8 cellular contexts compared by ENCODE assay signal in the genomic region with DNA sequence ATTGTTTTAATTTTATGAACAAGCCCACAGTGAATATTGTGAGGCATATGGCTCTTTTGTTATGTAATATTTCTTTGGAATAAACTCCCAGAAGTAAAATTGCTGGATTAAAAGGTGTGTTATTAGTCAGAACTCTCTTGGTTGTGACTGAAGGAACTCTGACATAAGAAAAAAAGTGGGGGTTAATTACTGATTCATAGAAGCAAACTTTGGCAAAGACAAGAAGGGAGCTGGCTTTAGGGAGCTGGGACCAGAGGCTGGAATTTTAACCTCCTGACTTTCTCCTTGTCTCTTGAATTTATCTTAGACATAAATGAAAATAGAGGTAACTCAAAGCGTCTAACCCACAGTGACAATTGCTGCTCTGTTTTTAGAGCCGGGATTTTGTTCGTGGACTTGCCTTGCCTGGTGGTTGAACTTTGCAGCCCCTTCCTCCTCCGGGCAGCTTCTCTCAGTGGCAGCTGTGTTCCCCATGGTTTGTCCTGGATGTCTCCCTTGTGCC. TPM values are rescaled to one million over a fixed set of nuclear protein-coding genes. Genes with fewer than 3 reads are reported as not detected.
A peak's percentile ranks its signal among the peaks of the same experiment; 100 is the strongest.
DNase-seq lines count a peak whose midpoint lies in the region; ATAC-seq, FAIRE-seq and TF ChIP-seq lines count a peak whose summit lies in the region.

No MANE protein-coding gene starts in this region.

- H3K27ac Mint-ChIP-seq in GM23338: peak overlapping the region; percentile 90
- H3K27ac Mint-ChIP-seq in activated naive CD8-positive, alpha-beta T cell: peak overlapping the region; percentile 85

- H3K9me3 ChIP-seq in A549 (no peaks in the 10 kb centered on the region), suprapubic skin (no peaks in the 10 kb centered on the region)

- WGBS in A549 (ENCODE audit: missing lambda C conversion rate): 4% methylated on average over 4 of the region's 4 CpGs
- WGBS in suprapubic skin: 4% methylated on average over 4 of the region's 4 CpGs

- H3K79me2 ChIP-seq in GM23338 (replicated peaks; ENCODE audit: insufficient read depth): no peaks in the 10 kb centered on the region; the same call in 1 of the 2 replicates

- DNase-seq in A549 (ENCODE audit: low read depth in 1 of 2, low spot score in 1 of 2) (peak in 1 of 2 experiments; percentile 17), GM23338 (ENCODE audit: low spot score) (peak; percentile 29), iris pigment epithelial cell (ENCODE audit: low read depth) (peak; percentile 56), suprapubic skin (ENCODE audit: low spot score in 2 of 2) (no peak), NAMALWA (ENCODE audit: low spot score) (no peak), NCI-H2107 (lab: John Stamatoyannopoulos, UW) (no peak)
- DNase-seq in stimulated activated CD4-positive, alpha-beta T cell treated with anti-CD3 and anti-CD28 coated beads, Interleukin-4, amount 100 ng/mL, for 24 hours: no peak

- H3K9me3 Mint-ChIP-seq in GM23338: no peaks in the 10 kb centered on the region
- no peaks in the 10 kb centered on the region for H3K9me3 Mint-ChIP-seq in activated naive CD8-positive, alpha-beta T cell (ENCODE audit: low read depth)

- H3K4me1 Mint-ChIP-seq in GM23338: peaks cover 37% of the 10 kb centered on the region
- peaks cover 43% of the 10 kb centered on the region for H3K4me1 Mint-ChIP-seq in activated naive CD8-positive, alpha-beta T cell (ENCODE audit: low read depth)

- TF ChIP-seq POLR2A in A549 (IDR thresholded peaks at IDR 0.05; ENCODE audit: low read length) (no peak), suprapubic skin (IDR thresholded peaks at IDR 0.05) (no peak)

- H3K36me3 ChIP-seq in GM23338 (ENCODE audit: insufficient read depth) (no peaks in the 10 kb centered on the region), suprapubic skin (no peaks in the 10 kb centered on the region)

- H3K4me3 ChIP-seq in A549 (peak overlapping the region; percentile 68), GM23338 (peak overlapping the region; percentile 84), suprapubic skin (peak overlapping the region; percentile 50)

- peak overlapping the region; percentile 79 for H3K4me2 ChIP-seq in A549
- peak overlapping the region; percentile 96 for H3K4me2 ChIP-seq in GM23338

- no peak for TF ChIP-seq RAD21 in A549 (conservative IDR thresholded peaks at IDR 0.05 in 1 of 2, IDR thresholded peaks at IDR 0.05 in 1 of 2)

- H3K27me3 Mint-ChIP-seq in GM23338 (ENCODE audit: insufficient read depth, low read depth, poor library complexity): peaks cover 2% of the 10 kb centered on the region
- no peaks in the 10 kb centered on the region for H3K27me3 Mint-ChIP-seq in activated naive CD8-positive, alpha-beta T cell

- no peaks in the 10 kb centered on the region for H3K9me2 ChIP-seq in GM23338 (ENCODE audit: insufficient read depth)

- TF ChIP-seq EP300 in A549 (IDR thresholded peaks at IDR 0.05) (no peak), suprapubic skin (IDR thresholded peaks at IDR 0.05) (no peak)

- ATAC-seq in A549 (peak; percentile 3 to 7; a peak in 4 of 6 replicates), GM23338 (peak; percentile 16)

- H3F3A ChIP-seq in GM23338 (replicated peaks; ENCODE audit: low read depth): peaks cover 5% of the 10 kb centered on the region

- TF ChIP-seq CTCF in A549 (IDR thresholded peaks at IDR 0.05) (no peak), GM23338 (conservative IDR thresholded peaks at IDR 0.05; ENCODE audit: low read depth in 2 of 2) (no peak), suprapubic skin (IDR thresholded peaks at IDR 0.05) (no peak)

- CTCF ChIA-PET in A549 (lab: Yijun Ruan, JAX): interaction anchor here (1.2 to 1.7 kb wide), 2 partner anchors 23 to 237 kb away, joined by 3 to 6 read pairs; partner anchors contain the start of gene CD80

- peaks cover 9% of the 10 kb centered on the region; the same call in 2 of the 3 replicates for H3K4me1 ChIP-seq in A549
- peaks cover 47% of the 10 kb centered on the region for H3K4me1 ChIP-seq in GM23338 (ENCODE audit: insufficient read depth)
- H3K4me1 ChIP-seq in suprapubic skin: peaks cover 17% of the 10 kb centered on the region

- H3K27ac ChIP-seq in A549 (peak overlapping the region; percentile 93 to 97), GM23338 (ENCODE audit: low read depth) (peak overlapping the region; percentile 95), suprapubic skin (peak overlapping the region; percentile 75)

- H4K20me1 ChIP-seq in GM23338 (replicated peaks; ENCODE audit: insufficient read depth): no peaks in the 10 kb centered on the region

- peak overlapping the region; percentile 96 for H2AFZ ChIP-seq in GM23338

- no peaks in the 10 kb centered on the region for H3K27me3 ChIP-seq in GM23338 (ENCODE audit: insufficient read depth)
- H3K27me3 ChIP-seq in suprapubic skin: no peaks in the 10 kb centered on the region

- peak overlapping the region; percentile 84 for H3K4me3 Mint-ChIP-seq in GM23338
- peak overlapping the region; percentile 86 for H3K4me3 Mint-ChIP-seq in activated naive CD8-positive, alpha-beta T cell

- H3K36me3 Mint-ChIP-seq in GM23338 (ENCODE audit: low read depth): no peaks in the 10 kb centered on the region
- no peaks in the 10 kb centered on the region for H3K36me3 Mint-ChIP-seq in activated naive CD8-positive, alpha-beta T cell

- no peak for FAIRE-seq in A549 (lab: Jason Lieb, UNC)

- POLR2A ChIA-PET in A549 (lab: Yijun Ruan, JAX): interaction anchor here (0.6 to 2.1 kb wide), 7 partner anchors 24 to 305 kb away, joined by 3 to 14 read pairs (median 6); partner anchors contain the start of genes ARHGAP31, B4GALT4, TIMMDC1 and TMEM39A

TF ChIP-seq in A549, 52 proteins besides CTCF, POLR2A, EP300 and RAD21:
- no peak for TF ChIP-seq TP53 (CRISPR knock-in tag; IDR thresholded peaks at IDR 0.05)
- no peak for TF ChIP-seq RARB (CRISPR knock-in tag; IDR thresholded peaks at IDR 0.05)
- TF ChIP-seq HOXA7 (CRISPR knock-in tag; IDR thresholded peaks at IDR 0.05): no peak
- TF ChIP-seq JUN (IDR thresholded peaks at IDR 0.05): no peak
- TF ChIP-seq, protein P1, sequence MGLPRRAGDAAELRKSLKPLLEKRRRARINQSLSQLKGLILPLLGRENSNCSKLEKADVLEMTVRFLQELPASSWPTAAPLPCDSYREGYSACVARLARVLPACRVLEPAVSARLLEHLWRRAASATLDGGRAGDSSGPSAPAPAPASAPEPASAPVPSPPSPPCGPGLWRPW (IDR thresholded peaks at IDR 0.05): no peak
- no peak for TF ChIP-seq HOXB5 (CRISPR knock-in tag; IDR thresholded peaks at IDR 0.05)
- no peak for TF ChIP-seq HDAC2 (IDR thresholded peaks at IDR 0.05)
- TF ChIP-seq CHD4 (IDR thresholded peaks at IDR 0.05; ENCODE audit: borderline replicate concordance): no peak
- no peak for TF ChIP-seq HEYL (CRISPR knock-in tag; IDR thresholded peaks at IDR 0.05)
- TF ChIP-seq, protein P2, sequence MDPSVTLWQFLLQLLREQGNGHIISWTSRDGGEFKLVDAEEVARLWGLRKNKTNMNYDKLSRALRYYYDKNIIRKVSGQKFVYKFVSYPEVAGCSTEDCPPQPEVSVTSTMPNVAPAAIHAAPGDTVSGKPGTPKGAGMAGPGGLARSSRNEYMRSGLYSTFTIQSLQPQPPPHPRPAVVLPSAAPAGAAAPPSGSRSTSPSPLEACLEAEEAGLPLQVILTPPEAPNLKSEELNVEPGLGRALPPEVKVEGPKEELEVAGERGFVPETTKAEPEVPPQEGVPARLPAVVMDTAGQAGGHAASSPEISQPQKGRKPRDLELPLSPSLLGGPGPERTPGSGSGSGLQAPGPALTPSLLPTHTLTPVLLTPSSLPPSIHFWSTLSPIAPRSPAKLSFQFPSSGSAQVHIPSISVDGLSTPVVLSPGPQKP (IDR thresholded peaks at IDR 0.05; ENCODE audit: low read depth, low read length): no peak
- no peak for TF ChIP-seq RCOR1 (IDR thresholded peaks at IDR 0.05; ENCODE audit: low read depth, low read length)
TF ChIP-seq in A549: peak in this region for 0.

TF ChIP-seq in GM23338, 12 proteins besides CTCF, POLR2A, EP300 and RAD21 (continues in another document):
- TF ChIP-seq, protein P3, sequence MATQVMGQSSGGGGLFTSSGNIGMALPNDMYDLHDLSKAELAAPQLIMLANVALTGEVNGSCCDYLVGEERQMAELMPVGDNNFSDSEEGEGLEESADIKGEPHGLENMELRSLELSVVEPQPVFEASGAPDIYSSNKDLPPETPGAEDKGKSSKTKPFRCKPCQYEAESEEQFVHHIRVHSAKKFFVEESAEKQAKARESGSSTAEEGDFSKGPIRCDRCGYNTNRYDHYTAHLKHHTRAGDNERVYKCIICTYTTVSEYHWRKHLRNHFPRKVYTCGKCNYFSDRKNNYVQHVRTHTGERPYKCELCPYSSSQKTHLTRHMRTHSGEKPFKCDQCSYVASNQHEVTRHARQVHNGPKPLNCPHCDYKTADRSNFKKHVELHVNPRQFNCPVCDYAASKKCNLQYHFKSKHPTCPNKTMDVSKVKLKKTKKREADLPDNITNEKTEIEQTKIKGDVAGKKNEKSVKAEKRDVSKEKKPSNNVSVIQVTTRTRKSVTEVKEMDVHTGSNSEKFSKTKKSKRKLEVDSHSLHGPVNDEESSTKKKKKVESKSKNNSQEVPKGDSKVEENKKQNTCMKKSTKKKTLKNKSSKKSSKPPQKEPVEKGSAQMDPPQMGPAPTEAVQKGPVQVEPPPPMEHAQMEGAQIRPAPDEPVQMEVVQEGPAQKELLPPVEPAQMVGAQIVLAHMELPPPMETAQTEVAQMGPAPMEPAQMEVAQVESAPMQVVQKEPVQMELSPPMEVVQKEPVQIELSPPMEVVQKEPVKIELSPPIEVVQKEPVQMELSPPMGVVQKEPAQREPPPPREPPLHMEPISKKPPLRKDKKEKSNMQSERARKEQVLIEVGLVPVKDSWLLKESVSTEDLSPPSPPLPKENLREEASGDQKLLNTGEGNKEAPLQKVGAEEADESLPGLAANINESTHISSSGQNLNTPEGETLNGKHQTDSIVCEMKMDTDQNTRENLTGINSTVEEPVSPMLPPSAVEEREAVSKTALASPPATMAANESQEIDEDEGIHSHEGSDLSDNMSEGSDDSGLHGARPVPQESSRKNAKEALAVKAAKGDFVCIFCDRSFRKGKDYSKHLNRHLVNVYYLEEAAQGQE (IDR thresholded peaks at IDR 0.05; ENCODE audit: unreplicated experiment): no peak
- no peak for TF ChIP-seq CREB1 (CRISPR knock-in tag; IDR thresholded peaks at IDR 0.05; ENCODE audit: low read depth)
- no peak for TF ChIP-seq EZH2 (IDR thresholded peaks at IDR 0.05; ENCODE audit: low read depth, unreplicated experiment)
- no peak for TF ChIP-seq ZNF331 (CRISPR knock-in tag; IDR thresholded peaks at IDR 0.05; ENCODE audit: low read depth)
- no peak for TF ChIP-seq ZNF114 (CRISPR knock-in tag; IDR thresholded peaks at IDR 0.05)
- TF ChIP-seq NANOG (IDR thresholded peaks at IDR 0.05; ENCODE audit: borderline replicate concordance): no peak
- TF ChIP-seq STAT1 (IDR thresholded peaks at IDR 0.05; ENCODE audit: unreplicated experiment): no peak

RNA-seq across cellular contexts. Expression of gene ARHGAP31, which starts 27.9 kb away (rescaled TPM):
- 1.3 and 1.4 TPM in 2 replicates for polyA plus RNA-seq in A549 (2011; rRNA removed)
- polyA plus RNA-seq in A549 (2012; cell fraction: cytosol; rRNA removed): 0.26 and 0.31 TPM in 2 replicates
- 0.16 and 0.21 TPM in 2 replicates for polyA plus RNA-seq in A549 (2012; cell fraction: nucleus; rRNA removed)
- 0.68 to 0.94 TPM (median 0.93 TPM) in 3 replicates for polyA plus RNA-seq in A549 (2017; fragmentation: RNase III; extraction: RNeasy Plus Mini Kit Qiagen cat#74134 plus additional on column Dnase treatment)
- polyA minus RNA-seq in A549 (2011; rRNA and poly(A)+ RNA removed): 3.3 and 4.8 TPM in 2 replicates
- total RNA-seq in GM23338 (2014; rRNA removed; shearing (Covaris generic)): 4.2 and 4.3 TPM in 2 replicates
- 0.61 and 1.2 TPM in 2 replicates for polyA plus RNA-seq in GM23338 (2016; fragmentation: Nextera tagmentation; extraction: Ambion mirVana)
- total RNA-seq in suprapubic skin: 10 to 100 TPM; 15.8 to 26.6 (median 21.7) TPM

Comparison
In these comparisons a context has a peak if more than half of its experiments do, and no peak if none do; other contexts are left out.
1. DNase-seq: peak in GM23338 (single experiment) and iris pigment epithelial cell (single experiment); none in suprapubic skin (0 of 2), NAMALWA (single experiment), stimulated activated CD4-positive, alpha-beta T cell treated with anti-CD3 and anti-CD28 coated beads, Interleukin-4, amount 100 ng/mL, for 24 hours (single experiment) and NCI-H2107 (single experiment).
2. Peak in every context shown above with its lines, with median percentiles within 50 percentile points of each other: H3K27ac ChIP-seq and H3K4me3 ChIP-seq.